ENCODE assay signal across 23 cellular contexts in the genomic region with DNA sequence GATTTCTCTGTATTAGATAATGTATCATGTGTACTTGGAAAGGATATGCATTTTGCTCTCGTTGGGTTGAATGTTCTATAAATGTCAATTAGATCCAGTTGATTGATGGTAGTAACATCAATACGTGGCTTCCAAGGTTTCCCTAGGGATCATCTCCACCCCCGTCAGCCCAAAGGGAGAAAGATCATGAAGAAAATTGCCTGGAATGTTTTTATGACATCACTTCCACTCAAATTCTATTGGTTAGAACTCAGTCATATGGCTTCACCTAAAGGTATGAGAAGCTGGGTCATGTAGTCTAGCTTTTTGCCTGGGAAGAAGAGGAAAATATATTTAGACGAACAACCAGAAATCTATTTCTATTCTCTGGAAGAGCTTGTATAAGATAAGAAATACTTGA. TPM values are rescaled to one million over a fixed set of nuclear protein-coding genes. Genes with fewer than 3 reads are reported as not detected.
"Had no signal": no experiment of that assay in that cellular context is flagged by ENCODE, and none has a peak within 500 bp of the region (broad histone marks: within the 10 kb centered on the region; RNA-seq: fewer than 3 reads in every experiment).

C1orf185 (plus strand) TSS at position 253 of the 400 bp plus-strand sequence; CDS start at position 259, 6 bp downstream.

- H3K36me3 ChIP-seq: gastroesophageal sphincter, heart right ventricle, left lung, spleen, upper lobe of left lung had no signal

- H3K27me3 ChIP-seq: gastroesophageal sphincter, heart right ventricle, left lung, testis, upper lobe of left lung had no signal

- H3K4me3 ChIP-seq: gastroesophageal sphincter, heart right ventricle, left lung, spleen, testis, upper lobe of left lung had no signal

- H3K9me3 ChIP-seq: gastroesophageal sphincter, heart right ventricle, left lung, testis, upper lobe of left lung had no signal

- DNase-seq: activated CD4-positive, alpha-beta memory T cell treated with anti-CD3 and anti-CD28 coated beads for 36 hours; activated CD4-positive, alpha-beta T cell treated with anti-CD3 and anti-CD28 coated beads for 36 hours; activated naive CD4-positive, alpha-beta T cell; activated naive CD8-positive, alpha-beta T cell treated with anti-CD3 and anti-CD28 coated beads for 36 hours; amniotic stem cell; effector CD4-positive, alpha-beta T cell; heart right ventricle; left lung; midbrain; occipital lobe; retina; spleen; stimulated activated CD4-positive, alpha-beta T cell treated with anti-CD3 and anti-CD28 coated beads, Interleukin-4, amount 100 ng/mL, for 4 hours; testis; upper lobe of left lung had no signal

- ATAC-seq: activated CD4-positive, alpha-beta T cell treated with anti-CD3 and anti-CD28 coated beads for 36 hours; activated T-helper 17 cell treated with anti-CD3 and anti-CD28 coated beads, Interleukin-2, amount 50 U/mL, for 72 hours; gastroesophageal sphincter; heart right ventricle; left lung; stimulated activated memory B cell treated with anti-CD40 and anti-IgM and Interleukin-4, amounts not matched to agents 10 μg/mL and 1 μg/mL and 100 μg/mL, for 72 hours had no signal

- H3K27ac ChIP-seq: gastroesophageal sphincter, heart right ventricle, left lung, spleen, testis, upper lobe of left lung had no signal

RNA-seq across cellular contexts. Expression of gene C1orf185, which starts in this region (rescaled TPM):
- total RNA-seq: activated CD4-positive, alpha-beta memory T cell treated with anti-CD3 and anti-CD28 coated beads for 36 hours; activated CD4-positive, alpha-beta T cell treated with anti-CD3 and anti-CD28 coated beads for 36 hours; activated naive CD8-positive, alpha-beta T cell treated with anti-CD3 and anti-CD28 coated beads for 36 hours; activated T-helper 17 cell treated with anti-CD3 and anti-CD28 coated beads, Interleukin-2, amount 50 U/mL, for 72 hours; cerebellum; gastroesophageal sphincter; heart right ventricle; kidney epithelial cell; left lung; lung microvascular endothelial cell; occipital lobe; posterior vena cava; spleen; upper lobe of left lung had no signal
- polyA plus RNA-seq: esophagus, heart right ventricle, spleen had no signal
